ENCODE assay signal across 1 cellular context in the genomic region with DNA sequence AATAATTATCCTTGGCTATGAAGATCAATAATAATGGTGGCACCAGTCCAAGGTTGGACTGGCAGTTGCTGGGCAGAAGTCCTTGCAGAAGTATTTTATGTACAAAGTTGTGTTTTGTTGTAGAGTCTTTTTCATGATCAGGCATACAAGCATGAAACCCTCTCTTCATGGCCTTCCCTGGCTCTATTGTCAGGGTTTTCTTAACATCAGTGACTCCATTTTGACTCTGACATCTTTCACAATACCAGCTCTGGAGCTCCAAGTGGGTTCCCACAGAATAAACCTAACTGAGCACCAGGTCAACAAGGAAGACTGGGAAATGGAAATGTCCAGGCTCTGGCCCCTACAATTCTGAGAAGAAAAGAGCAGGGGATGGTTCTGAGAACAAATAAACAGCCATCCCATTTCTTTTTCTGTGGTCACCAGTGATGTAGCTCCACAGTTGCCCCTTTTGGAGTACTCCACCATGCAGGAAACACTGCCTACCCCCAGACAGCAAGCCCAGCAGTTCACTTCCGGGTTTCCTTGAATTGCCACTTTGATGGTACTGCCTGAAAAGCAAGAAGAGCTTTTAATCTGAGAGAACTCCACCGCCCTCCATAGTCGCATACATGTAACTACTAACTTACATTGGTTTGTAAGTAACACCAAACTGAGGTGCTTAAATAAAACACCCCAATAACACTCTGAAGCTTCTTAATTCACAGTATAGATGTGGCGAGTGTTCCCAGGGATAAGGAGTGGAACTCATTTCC.
TF ChIP-seq lines count a peak whose summit lies in the region.

No MANE protein-coding gene starts in this region.

TF ChIP-seq in GM12878, 131 proteins besides CTCF, POLR2A, EP300 and RAD21 (continued from another document):
- TF ChIP-seq, protein P1, sequence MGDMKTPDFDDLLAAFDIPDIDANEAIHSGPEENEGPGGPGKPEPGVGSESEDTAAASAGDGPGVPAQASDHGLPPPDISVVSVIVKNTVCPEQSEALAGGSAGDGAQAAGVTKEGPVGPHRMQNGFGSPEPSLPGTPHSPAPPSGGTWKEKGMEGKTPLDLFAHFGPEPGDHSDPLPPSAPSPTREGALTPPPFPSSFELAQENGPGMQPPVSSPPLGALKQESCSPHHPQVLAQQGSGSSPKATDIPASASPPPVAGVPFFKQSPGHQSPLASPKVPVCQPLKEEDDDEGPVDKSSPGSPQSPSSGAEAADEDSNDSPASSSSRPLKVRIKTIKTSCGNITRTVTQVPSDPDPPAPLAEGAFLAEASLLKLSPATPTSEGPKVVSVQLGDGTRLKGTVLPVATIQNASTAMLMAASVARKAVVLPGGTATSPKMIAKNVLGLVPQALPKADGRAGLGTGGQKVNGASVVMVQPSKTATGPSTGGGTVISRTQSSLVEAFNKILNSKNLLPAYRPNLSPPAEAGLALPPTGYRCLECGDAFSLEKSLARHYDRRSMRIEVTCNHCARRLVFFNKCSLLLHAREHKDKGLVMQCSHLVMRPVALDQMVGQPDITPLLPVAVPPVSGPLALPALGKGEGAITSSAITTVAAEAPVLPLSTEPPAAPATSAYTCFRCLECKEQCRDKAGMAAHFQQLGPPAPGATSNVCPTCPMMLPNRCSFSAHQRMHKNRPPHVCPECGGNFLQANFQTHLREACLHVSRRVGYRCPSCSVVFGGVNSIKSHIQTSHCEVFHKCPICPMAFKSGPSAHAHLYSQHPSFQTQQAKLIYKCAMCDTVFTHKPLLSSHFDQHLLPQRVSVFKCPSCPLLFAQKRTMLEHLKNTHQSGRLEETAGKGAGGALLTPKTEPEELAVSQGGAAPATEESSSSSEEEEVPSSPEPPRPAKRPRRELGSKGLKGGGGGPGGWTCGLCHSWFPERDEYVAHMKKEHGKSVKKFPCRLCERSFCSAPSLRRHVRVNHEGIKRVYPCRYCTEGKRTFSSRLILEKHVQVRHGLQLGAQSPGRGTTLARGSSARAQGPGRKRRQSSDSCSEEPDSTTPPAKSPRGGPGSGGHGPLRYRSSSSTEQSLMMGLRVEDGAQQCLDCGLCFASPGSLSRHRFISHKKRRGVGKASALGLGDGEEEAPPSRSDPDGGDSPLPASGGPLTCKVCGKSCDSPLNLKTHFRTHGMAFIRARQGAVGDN (IDR thresholded peaks at IDR 0.05) = no peak
- TF ChIP-seq ATF7 (IDR thresholded peaks at IDR 0.05; ENCODE audit: low read depth) = no peak
- no peak for TF ChIP-seq BACH1 (IDR thresholded peaks at IDR 0.05; ENCODE audit: borderline replicate concordance)
- TF ChIP-seq SUPT20H (IDR thresholded peaks at IDR 0.05; ENCODE audit: borderline replicate concordance, control insufficient read depth, low read depth, low read length) = no peak
- TF ChIP-seq YY1 (IDR thresholded peaks at IDR 0.05; ENCODE audit: low read depth, low read length) = no peak
- TF ChIP-seq ZNF207 (IDR thresholded peaks at IDR 0.05; ENCODE audit: borderline replicate concordance) = no peak
- TF ChIP-seq ZNF24 (IDR thresholded peaks at IDR 0.05) = no peak
